In genomic region chr1:161953256-161953920, GRCh38 we compare ENCODE assay signal across 1 cellular context.
TF ChIP-seq lines count a peak whose summit lies in the region.

No MANE protein-coding gene starts in this region.

TF ChIP-seq in K562, 482 proteins besides CTCF, POLR2A, EP300 and RAD21 (continues in another document):
- TF ChIP-seq, protein P1, sequence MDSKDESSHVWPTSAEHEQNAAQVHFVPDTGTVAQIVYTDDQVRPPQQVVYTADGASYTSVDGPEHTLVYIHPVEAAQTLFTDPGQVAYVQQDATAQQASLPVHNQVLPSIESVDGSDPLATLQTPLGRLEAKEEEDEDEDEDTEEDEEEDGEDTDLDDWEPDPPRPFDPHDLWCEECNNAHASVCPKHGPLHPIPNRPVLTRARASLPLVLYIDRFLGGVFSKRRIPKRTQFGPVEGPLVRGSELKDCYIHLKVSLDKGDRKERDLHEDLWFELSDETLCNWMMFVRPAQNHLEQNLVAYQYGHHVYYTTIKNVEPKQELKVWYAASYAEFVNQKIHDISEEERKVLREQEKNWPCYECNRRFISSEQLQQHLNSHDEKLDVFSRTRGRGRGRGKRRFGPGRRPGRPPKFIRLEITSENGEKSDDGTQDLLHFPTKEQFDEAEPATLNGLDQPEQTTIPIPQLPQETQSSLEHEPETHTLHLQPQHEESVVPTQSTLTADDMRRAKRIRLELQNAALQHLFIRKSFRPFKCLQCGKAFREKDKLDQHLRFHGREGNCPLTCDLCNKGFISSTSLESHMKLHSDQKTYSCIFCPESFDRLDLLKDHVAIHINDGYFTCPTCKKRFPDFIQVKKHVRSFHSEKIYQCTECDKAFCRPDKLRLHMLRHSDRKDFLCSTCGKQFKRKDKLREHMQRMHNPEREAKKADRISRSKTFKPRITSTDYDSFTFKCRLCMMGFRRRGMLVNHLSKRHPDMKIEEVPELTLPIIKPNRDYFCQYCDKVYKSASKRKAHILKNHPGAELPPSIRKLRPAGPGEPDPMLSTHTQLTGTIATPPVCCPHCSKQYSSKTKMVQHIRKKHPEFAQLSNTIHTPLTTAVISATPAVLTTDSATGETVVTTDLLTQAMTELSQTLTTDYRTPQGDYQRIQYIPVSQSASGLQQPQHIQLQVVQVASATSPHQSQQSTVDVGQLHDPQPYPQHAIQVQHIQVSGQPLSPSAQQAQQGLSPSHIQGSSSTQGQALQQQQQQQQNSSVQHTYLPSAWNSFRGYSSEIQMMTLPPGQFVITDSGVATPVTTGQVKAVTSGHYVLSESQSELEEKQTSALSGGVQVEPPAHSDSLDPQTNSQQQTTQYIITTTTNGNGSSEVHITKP (IDR thresholded peaks at IDR 0.05; ENCODE audit: partially characterized antibody) = peak; percentile 36
- no peak for TF ChIP-seq HBP1 (CRISPR knock-in tag; IDR thresholded peaks at IDR 0.05)
- TF ChIP-seq ZNF384 (IDR thresholded peaks at IDR 0.05; ENCODE audit: low read depth, low read length) = 0 out of 2 replicates have a peak, but pooled peaks have one; percentile 12
- TF ChIP-seq, protein P2, sequence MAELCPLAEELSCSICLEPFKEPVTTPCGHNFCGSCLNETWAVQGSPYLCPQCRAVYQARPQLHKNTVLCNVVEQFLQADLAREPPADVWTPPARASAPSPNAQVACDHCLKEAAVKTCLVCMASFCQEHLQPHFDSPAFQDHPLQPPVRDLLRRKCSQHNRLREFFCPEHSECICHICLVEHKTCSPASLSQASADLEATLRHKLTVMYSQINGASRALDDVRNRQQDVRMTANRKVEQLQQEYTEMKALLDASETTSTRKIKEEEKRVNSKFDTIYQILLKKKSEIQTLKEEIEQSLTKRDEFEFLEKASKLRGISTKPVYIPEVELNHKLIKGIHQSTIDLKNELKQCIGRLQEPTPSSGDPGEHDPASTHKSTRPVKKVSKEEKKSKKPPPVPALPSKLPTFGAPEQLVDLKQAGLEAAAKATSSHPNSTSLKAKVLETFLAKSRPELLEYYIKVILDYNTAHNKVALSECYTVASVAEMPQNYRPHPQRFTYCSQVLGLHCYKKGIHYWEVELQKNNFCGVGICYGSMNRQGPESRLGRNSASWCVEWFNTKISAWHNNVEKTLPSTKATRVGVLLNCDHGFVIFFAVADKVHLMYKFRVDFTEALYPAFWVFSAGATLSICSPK (IDR thresholded peaks at IDR 0.05; ENCODE audit: borderline replicate concordance) = no peak
- TF ChIP-seq CCNT2 (IDR thresholded peaks at IDR 0.05; ENCODE audit: borderline replicate concordance, extremely low read depth, insufficient read length, low read depth, low read length) = peak; percentile 46
- TF ChIP-seq PTTG1 (tag; IDR thresholded peaks at IDR 0.05; ENCODE audit: low read depth) = no peak
- TF ChIP-seq, protein P3, sequence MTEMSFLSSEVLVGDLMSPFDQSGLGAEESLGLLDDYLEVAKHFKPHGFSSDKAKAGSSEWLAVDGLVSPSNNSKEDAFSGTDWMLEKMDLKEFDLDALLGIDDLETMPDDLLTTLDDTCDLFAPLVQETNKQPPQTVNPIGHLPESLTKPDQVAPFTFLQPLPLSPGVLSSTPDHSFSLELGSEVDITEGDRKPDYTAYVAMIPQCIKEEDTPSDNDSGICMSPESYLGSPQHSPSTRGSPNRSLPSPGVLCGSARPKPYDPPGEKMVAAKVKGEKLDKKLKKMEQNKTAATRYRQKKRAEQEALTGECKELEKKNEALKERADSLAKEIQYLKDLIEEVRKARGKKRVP (CRISPR knock-in tag; IDR thresholded peaks at IDR 0.05) = no peak
- no peak for TF ChIP-seq PTBP1 (IDR thresholded peaks at IDR 0.05; ENCODE audit: low read depth, low read length)
- TF ChIP-seq OTX1 (CRISPR knock-in tag; IDR thresholded peaks at IDR 0.05) = no peak
- TF ChIP-seq SMARCB1 (IDR thresholded peaks at IDR 0.05; ENCODE audit: insufficient read length, low read depth) = peak; percentile 58
- no peak for TF ChIP-seq EGR1 (conservative IDR thresholded peaks at IDR 0.05)
- TF ChIP-seq HOXB6 (CRISPR knock-in tag; IDR thresholded peaks at IDR 0.05; ENCODE audit: borderline replicate concordance) = no peak
- TF ChIP-seq POLR3G (IDR thresholded peaks at IDR 0.05; ENCODE audit: extremely low read depth, insufficient read length, insufficient replicate concordance) = no peak
- TF ChIP-seq CBX1 (IDR thresholded peaks at IDR 0.05; ENCODE audit: low read depth) = no peak
- TF ChIP-seq ELF4 (CRISPR knock-in tag; IDR thresholded peaks at IDR 0.05) = peak; percentile 30; the same call in 1 of the 2 replicates
- peak; percentile 95 for TF ChIP-seq NFE2 (IDR thresholded peaks at IDR 0.05; ENCODE audit: low read depth)
- peak in 1 of 2 experiments; percentile 8; a peak in 1 of 4 replicates for TF ChIP-seq TRIM24 (IDR thresholded peaks at IDR 0.05)
- TF ChIP-seq DMBX1 (CRISPR knock-in tag; IDR thresholded peaks at IDR 0.05; ENCODE audit: borderline replicate concordance) = no peak
- TF ChIP-seq ETS2 (tag; IDR thresholded peaks at IDR 0.05; ENCODE audit: borderline replicate concordance, poor library complexity, severe bottlenecking) = no peak
- TF ChIP-seq POLR2H (tag; IDR thresholded peaks at IDR 0.05; ENCODE audit: low read depth) = no peak
- no peak for TF ChIP-seq ARHGAP35 (IDR thresholded peaks at IDR 0.05; ENCODE audit: partially characterized antibody)
- TF ChIP-seq MEIS2 (IDR thresholded peaks at IDR 0.05; ENCODE audit: partially characterized antibody) = peak; percentile 47
- TF ChIP-seq BMI1 (IDR thresholded peaks at IDR 0.05; ENCODE audit: low read length) = no peak
- TF ChIP-seq ZKSCAN3 (CRISPR knock-in tag; IDR thresholded peaks at IDR 0.05) = no peak
- TF ChIP-seq MNT (conservative IDR thresholded peaks at IDR 0.05) = 0 out of 4 replicates have a peak, but pooled peaks of 1 of the 2 experiments have one; percentile 12
- peak; percentile 89 for TF ChIP-seq C11orf30 (IDR thresholded peaks at IDR 0.05; ENCODE audit: low read depth)
- TF ChIP-seq NCOR1 (IDR thresholded peaks at IDR 0.05) = peak; percentile 52; the same call in 1 of the 2 replicates
- peak; percentile 34; the same call in 1 of the 2 replicates for TF ChIP-seq MTA2 (IDR thresholded peaks at IDR 0.05; ENCODE audit: low read depth)
- TF ChIP-seq ATF1 (CRISPR knock-in tag; IDR thresholded peaks at IDR 0.05) = no peak
- TF ChIP-seq ATF1 (tag; IDR thresholded peaks at IDR 0.05) = peak; percentile 62; the same call in 1 of the 2 replicates
- peak in 1 of 2 experiments; percentile 46; a peak in 1 of 4 replicates for TF ChIP-seq TEAD1 (CRISPR knock-in tag; IDR thresholded peaks at IDR 0.05)
- no peak for TF ChIP-seq HNRNPL (IDR thresholded peaks at IDR 0.05; ENCODE audit: low read depth, low read length)
- TF ChIP-seq GATAD2A (IDR thresholded peaks at IDR 0.05) = peak; percentile 92; the same call in 1 of the 2 replicates
- no peak for TF ChIP-seq ZSCAN32 (CRISPR knock-in tag; IDR thresholded peaks at IDR 0.05)
- TF ChIP-seq ZNF165 (CRISPR knock-in tag; IDR thresholded peaks at IDR 0.05; ENCODE audit: borderline replicate concordance) = no peak
- no peak for TF ChIP-seq KLF6 (CRISPR knock-in tag; IDR thresholded peaks at IDR 0.05; ENCODE audit: borderline replicate concordance)
- no peak for TF ChIP-seq MEF2D (tag; conservative IDR thresholded peaks at IDR 0.05; ENCODE audit: low read depth)
- peak in 1 of 2 experiments; percentile 32; a peak in 1 of 4 replicates for TF ChIP-seq HDAC1 (IDR thresholded peaks at IDR 0.05)
- TF ChIP-seq SOX6 (IDR thresholded peaks at IDR 0.05) = peak; percentile 91
- TF ChIP-seq ELF2 (CRISPR knock-in tag; IDR thresholded peaks at IDR 0.05) = no peak
- TF ChIP-seq MAFK (IDR thresholded peaks at IDR 0.05; ENCODE audit: low read length) = peak; percentile 61
- TF ChIP-seq, protein P4, sequence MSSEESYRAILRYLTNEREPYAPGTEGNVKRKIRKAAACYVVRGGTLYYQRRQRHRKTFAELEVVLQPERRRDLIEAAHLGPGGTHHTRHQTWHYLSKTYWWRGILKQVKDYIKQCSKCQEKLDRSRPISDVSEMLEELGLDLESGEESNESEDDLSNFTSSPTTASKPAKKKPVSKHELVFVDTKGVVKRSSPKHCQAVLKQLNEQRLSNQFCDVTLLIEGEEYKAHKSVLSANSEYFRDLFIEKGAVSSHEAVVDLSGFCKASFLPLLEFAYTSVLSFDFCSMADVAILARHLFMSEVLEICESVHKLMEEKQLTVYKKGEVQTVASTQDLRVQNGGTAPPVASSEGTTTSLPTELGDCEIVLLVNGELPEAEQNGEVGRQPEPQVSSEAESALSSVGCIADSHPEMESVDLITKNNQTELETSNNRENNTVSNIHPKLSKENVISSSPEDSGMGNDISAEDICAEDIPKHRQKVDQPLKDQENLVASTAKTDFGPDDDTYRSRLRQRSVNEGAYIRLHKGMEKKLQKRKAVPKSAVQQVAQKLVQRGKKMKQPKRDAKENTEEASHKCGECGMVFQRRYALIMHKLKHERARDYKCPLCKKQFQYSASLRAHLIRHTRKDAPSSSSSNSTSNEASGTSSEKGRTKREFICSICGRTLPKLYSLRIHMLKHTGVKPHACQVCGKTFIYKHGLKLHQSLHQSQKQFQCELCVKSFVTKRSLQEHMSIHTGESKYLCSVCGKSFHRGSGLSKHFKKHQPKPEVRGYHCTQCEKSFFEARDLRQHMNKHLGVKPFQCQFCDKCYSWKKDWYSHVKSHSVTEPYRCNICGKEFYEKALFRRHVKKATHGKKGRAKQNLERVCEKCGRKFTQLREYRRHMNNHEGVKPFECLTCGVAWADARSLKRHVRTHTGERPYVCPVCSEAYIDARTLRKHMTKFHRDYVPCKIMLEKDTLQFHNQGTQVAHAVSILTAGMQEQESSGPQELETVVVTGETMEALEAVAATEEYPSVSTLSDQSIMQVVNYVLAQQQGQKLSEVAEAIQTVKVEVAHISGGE (CRISPR knock-in tag; IDR thresholded peaks at IDR 0.05) = peak in 1 of 3 experiments; percentile 70; a peak in 2 of 6 replicates
- TF ChIP-seq ZNF24 (IDR thresholded peaks at IDR 0.05) = 0 out of 2 replicates have a peak, but pooled peaks have one; percentile 36
- TF ChIP-seq SMAD1 (IDR thresholded peaks at IDR 0.05; ENCODE audit: low read depth, low read length, partially characterized antibody) = no peak
- TF ChIP-seq FOXM1 (IDR thresholded peaks at IDR 0.05; ENCODE audit: low read depth) = no peak
- no peak for TF ChIP-seq FOXM1 (CRISPR knock-in tag; IDR thresholded peaks at IDR 0.05; ENCODE audit: low read depth)
- TF ChIP-seq ARID3B (CRISPR knock-in tag; IDR thresholded peaks at IDR 0.05; ENCODE audit: borderline replicate concordance) = no peak
- no peak for TF ChIP-seq NCOA4 (IDR thresholded peaks at IDR 0.05; ENCODE audit: partially characterized antibody)
- no peak for TF ChIP-seq ZNF311 (CRISPR knock-in tag; IDR thresholded peaks at IDR 0.05)
- TF ChIP-seq CTBP1 (IDR thresholded peaks at IDR 0.05; ENCODE audit: borderline replicate concordance) = peak; percentile 39; the same call in 1 of the 2 replicates
- TF ChIP-seq FOXP1 (CRISPR knock-in tag; IDR thresholded peaks at IDR 0.05) = no peak
- TF ChIP-seq MYNN (IDR thresholded peaks at IDR 0.05) = no peak
- TF ChIP-seq MYNN (CRISPR knock-in tag; IDR thresholded peaks at IDR 0.05) = no peak
- TF ChIP-seq ZZZ3 (IDR thresholded peaks at IDR 0.05) = no peak
- no peak for TF ChIP-seq HCFC1 (IDR thresholded peaks at IDR 0.05; ENCODE audit: low read depth, low read length)
- no peak for TF ChIP-seq NR2F6 (CRISPR knock-in tag; IDR thresholded peaks at IDR 0.05)
- TF ChIP-seq DPF2 (IDR thresholded peaks at IDR 0.05) = peak; percentile 89
- peak in 1 of 2 experiments; percentile 58; a peak in 1 of 4 replicates for TF ChIP-seq RCOR1 (IDR thresholded peaks at IDR 0.05; ENCODE audit: borderline replicate concordance in 1 of 2, low read depth in 2 of 2, low read length in 2 of 2)
- no peak for TF ChIP-seq BRF2 (IDR thresholded peaks at IDR 0.05; ENCODE audit: borderline replicate concordance, insufficient read depth, insufficient read length)
- peak; percentile 76; the same call in 1 of the 2 replicates for TF ChIP-seq MTA1 (IDR thresholded peaks at IDR 0.05; ENCODE audit: borderline replicate concordance)
- TF ChIP-seq SNRNP70 (optimal IDR thresholded peaks at IDR 0.05; ENCODE audit: low read depth, low read length) = no peak
